ENCODE assay signal across 8 cellular contexts in the genomic region with DNA sequence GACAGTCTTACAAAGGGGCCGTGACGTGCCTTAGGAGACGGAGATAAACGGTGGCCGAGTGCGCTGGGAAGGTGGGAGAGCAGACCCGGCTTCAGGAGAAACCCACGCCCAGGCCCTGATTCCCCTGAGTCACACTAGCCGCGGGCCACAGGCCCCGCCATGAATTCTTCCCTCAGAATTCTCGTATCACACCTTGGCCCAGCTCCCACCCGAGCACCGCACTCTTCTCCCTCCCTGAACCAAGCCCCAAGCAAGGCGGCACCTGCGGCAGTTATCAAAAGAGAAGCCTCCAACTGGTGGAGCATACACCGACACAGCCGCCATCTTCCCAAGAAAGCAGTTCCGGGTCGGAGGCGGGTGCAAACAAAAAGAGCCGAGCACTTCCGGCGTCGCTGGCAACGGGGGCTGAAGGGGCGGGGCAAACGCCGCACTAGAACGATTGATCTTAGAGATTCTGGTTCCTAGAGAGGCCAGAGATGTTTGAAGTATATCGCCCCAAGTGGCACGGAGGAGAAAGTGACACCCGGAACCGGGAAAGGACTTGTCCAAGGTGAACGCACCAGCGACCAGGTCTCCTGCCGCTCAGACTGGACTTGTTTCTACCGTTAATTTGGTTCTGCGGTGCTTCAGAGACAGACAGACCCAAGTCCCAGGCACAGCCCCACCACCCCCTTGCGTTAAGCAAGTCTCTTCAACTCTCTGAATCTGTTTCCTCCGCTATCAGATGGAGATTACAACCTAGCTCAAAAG. TPM values are rescaled to one million over a fixed set of nuclear protein-coding genes. Genes with fewer than 3 reads are reported as not detected.
DNase-seq lines count a peak whose midpoint lies in the region; TF ChIP-seq lines count a peak whose summit lies in the region.

A gene (minus strand): TSS at position 341 of the 750 bp plus-strand sequence. CDS start 17 bp downstream, at position 324.

- H3K27me3 ChIP-seq in H9 (ENCODE audit: insufficient read depth, low read length) (no peaks in the 10 kb centered on the region), MG63 (no peaks in the 10 kb centered on the region), neural progenitor cell (no peaks in the 10 kb centered on the region), subcutaneous abdominal adipose tissue (ENCODE audit: control insufficient read depth in 5 of 5, insufficient read depth in 4 of 5, low read length in 5 of 5) (no peaks in the 10 kb centered on the region)

- H3K4me3 ChIP-seq in MG63 (peak within 1 kb of the TSS; percentile 94), foreskin fibroblast (ENCODE audit: low read depth in 1 of 2, low read length in 2 of 2) (peak within 1 kb of the TSS; percentile 94 to 99), neural progenitor cell (peak within 1 kb of the TSS; percentile 69), subcutaneous abdominal adipose tissue (ENCODE audit: low read depth in 1 of 5, low read length in 5 of 5) (peak within 1 kb of the TSS; percentile 87 to 100 (median 93))

- peak within 1 kb of the TSS; percentile 33; the same call in 1 of the 2 replicates for H3K14ac ChIP-seq in H9 (ENCODE audit: insufficient read depth, low read length)

- no peak within 1 kb of the TSS for H2BK120ac ChIP-seq in H9 (ENCODE audit: low read depth, low read length, poor library complexity, severe bottlenecking)

- peaks cover 24% of the 10 kb centered on the region for H3F3A ChIP-seq in neural progenitor cell (ENCODE audit: low read depth)

- in situ Hi-C loops in G401 (cut with HindIII; ENCODE audit: low sequenced_read_pairs): no loop called here

- peak within 1 kb of the TSS; percentile 41 for H3K56ac ChIP-seq in H9 (ENCODE audit: insufficient read length, low read depth, low read length)

- H2AFZ ChIP-seq in H9 (ENCODE audit: low read length) (no peak within 1 kb of the TSS), neural progenitor cell (replicated peaks) (peak within 1 kb of the TSS; percentile 87)

- H3K4me3 Mint-ChIP-seq in H9 (peak within 1 kb of the TSS; percentile 99 to 100), neural progenitor cell (peak within 1 kb of the TSS; percentile 99)

- H4K8ac ChIP-seq in H9 (replicated peaks; ENCODE audit: insufficient read length, low read depth, low read length): peak within 1 kb of the TSS; percentile 74

- DNase-seq in G401 (ENCODE audit: low spot score): peak; percentile 95
- DNase-seq in H9: peak; percentile 96
- DNase-seq in MG63: peak; percentile 93
- peak; percentile 87 for DNase-seq in SIG-M5 (lab: John Stamatoyannopoulos, UW)
- DNase-seq in activated gamma-delta T cell treated with Interleukin-2 at 50 U/mL for 16 hours: peak; percentile 98
- peak; percentile 90 to 98 for DNase-seq in foreskin fibroblast
- peak; percentile 99 for DNase-seq in neural progenitor cell (ENCODE audit: low spot score)

- H2AK5ac ChIP-seq in H9 (ENCODE audit: insufficient read length, low read length): peak within 1 kb of the TSS; percentile 1

- peak within 1 kb of the TSS; percentile 36 for H4K5ac ChIP-seq in H9 (ENCODE audit: insufficient read length, low read depth, low read length)

- H4K20me1 ChIP-seq in H9 (ENCODE audit: control insufficient read depth, insufficient read depth, insufficient read length) (no peaks in the 10 kb centered on the region), neural progenitor cell (ENCODE audit: low read depth) (no peaks in the 10 kb centered on the region)

- no peak within 1 kb of the TSS for H3K4ac ChIP-seq in H9 (ENCODE audit: low read depth, low read length)

- H3K9ac ChIP-seq in H9 (ENCODE audit: extremely low read depth, insufficient read length, low read length) (peak within 1 kb of the TSS; percentile 96), neural progenitor cell (peak within 1 kb of the TSS; percentile 85), subcutaneous abdominal adipose tissue (ENCODE audit: low read length in 5 of 5) (peak within 1 kb of the TSS; percentile 84 to 96 (median 85))

- H3K36me3 ChIP-seq in MG63 (peaks cover 47% of the 10 kb centered on the region), neural progenitor cell (peaks cover 15% of the 10 kb centered on the region), subcutaneous abdominal adipose tissue (ENCODE audit: control insufficient read depth in 5 of 5, insufficient read depth in 5 of 5, low read length in 5 of 5) (peaks cover 20 to 37% (median 32%) of the 10 kb centered on the region in 5 donors)

- peak; percentile 87 for TF ChIP-seq CTCF in H9 (conservative IDR thresholded peaks at IDR 0.05)
- TF ChIP-seq CTCF in foreskin fibroblast (IDR thresholded peaks at IDR 0.05; ENCODE audit: low read depth, low read length): peak; percentile 74
- TF ChIP-seq CTCF in neural progenitor cell (IDR thresholded peaks at IDR 0.05): peak; percentile 94

- H3K23ac ChIP-seq in H9 (ENCODE audit: insufficient read length, low read depth, low read length): no peak within 1 kb of the TSS

- WGBS in H9 (ENCODE audit: extremely low coverage, insufficient read length, low lambda C conversion rate): no CpG with 5 or more reads among the region's 41 CpGs

- peaks cover 10 to 15% of the 10 kb centered on the region in 2 experiments for H3K4me1 Mint-ChIP-seq in H9
- peaks cover 22% of the 10 kb centered on the region for H3K4me1 Mint-ChIP-seq in neural progenitor cell

- H3K4me2 ChIP-seq in H9 (ENCODE audit: insufficient read depth, insufficient read length, low read length): peak within 1 kb of the TSS; percentile 86
- H3K4me2 ChIP-seq in neural progenitor cell: peak within 1 kb of the TSS; percentile 89

- H3K27me3 Mint-ChIP-seq in H9 (ENCODE audit: low read depth): no peaks in the 10 kb centered on the region; the same call in 1 of the 2 replicates
- H3K27me3 Mint-ChIP-seq in neural progenitor cell (ENCODE audit: insufficient read depth, low read depth): peaks cover 10% of the 10 kb centered on the region

- no peak within 1 kb of the TSS for H2BK15ac ChIP-seq in H9 (ENCODE audit: low read depth, low read length)

- H3K27ac ChIP-seq in H9 (ENCODE audit: insufficient read length, low read depth, low read length) (no peak within 1 kb of the TSS), neural progenitor cell (peak within 1 kb of the TSS; percentile 27), subcutaneous abdominal adipose tissue (ENCODE audit: low read depth, low read length) (peak within 1 kb of the TSS; percentile 69)

- H3K4me1 ChIP-seq in H9 (ENCODE audit: insufficient read depth, low read length) (peaks cover 2% of the 10 kb centered on the region; the same call in 1 of the 2 replicates), neural progenitor cell (peaks cover 5% of the 10 kb centered on the region), subcutaneous abdominal adipose tissue (ENCODE audit: control insufficient read depth in 5 of 5, insufficient read depth in 5 of 5, low read length in 5 of 5) (peaks cover 9 to 18% (median 12%) of the 10 kb centered on the region in 5 donors)

- H3K9me3 ChIP-seq in H9 (ENCODE audit: control insufficient read depth, low read depth, low read length) (no peaks in the 10 kb centered on the region), MG63 (peaks cover 5% of the 10 kb centered on the region), neural progenitor cell (ENCODE audit: low read depth) (no peaks in the 10 kb centered on the region), subcutaneous abdominal adipose tissue (ENCODE audit: control insufficient read depth in 5 of 5, low read length in 5 of 5) (peaks cover 0 to 4% (median 0%) of the 10 kb centered on the region in 5 donors)

- H3K23me2 ChIP-seq in H9 (ENCODE audit: insufficient read length, low read depth, low read length, poor library complexity, severe bottlenecking): peaks cover 4% of the 10 kb centered on the region

- H3K18ac ChIP-seq in H9 (ENCODE audit: insufficient read length, low read depth, low read length): peak within 1 kb of the TSS; percentile 87

- H2BK5ac ChIP-seq in H9 (ENCODE audit: insufficient read length, low read length): peak within 1 kb of the TSS; percentile 24

- H3K79me2 ChIP-seq in H9 (ENCODE audit: insufficient read depth, low read length): peaks cover 6% of the 10 kb centered on the region; the same call in 1 of the 2 replicates
- H3K79me2 ChIP-seq in neural progenitor cell (ENCODE audit: low read depth): peaks cover 25% of the 10 kb centered on the region

- no peak within 1 kb of the TSS for H2BK12ac ChIP-seq in H9 (ENCODE audit: insufficient read length, low read depth, low read length)

- no peaks in the 10 kb centered on the region for H3K79me1 ChIP-seq in H9 (ENCODE audit: insufficient read depth, low read depth, low read length, poor library complexity, severe bottlenecking)

- no peak within 1 kb of the TSS for H2BK20ac ChIP-seq in H9 (ENCODE audit: low read depth, low read length, poor library complexity, severe bottlenecking)

- peak within 1 kb of the TSS; percentile 99 to 100 (median 100) for H3K27ac Mint-ChIP-seq in H9
- H3K27ac Mint-ChIP-seq in neural progenitor cell: peak within 1 kb of the TSS; percentile 95

- H3T11ph ChIP-seq in H9 (ENCODE audit: low read length): no peak within 1 kb of the TSS

- H3K36me3 Mint-ChIP-seq in H9 (ENCODE audit: insufficient read depth in 1 of 3, low read depth in 3 of 3) (peaks cover 12 to 45% (median 41%) of the 10 kb centered on the region in 3 experiments; a peak in 6 of 7 replicates), neural progenitor cell (peaks cover 9% of the 10 kb centered on the region)

- no peaks in the 10 kb centered on the region; a peak in 1 of 5 replicates for H3K9me3 Mint-ChIP-seq in H9
- peaks cover 4% of the 10 kb centered on the region for H3K9me3 Mint-ChIP-seq in neural progenitor cell

- H4K91ac ChIP-seq in H9 (ENCODE audit: insufficient read length, low read depth, low read length): no peak within 1 kb of the TSS

RNA-seq across cellular contexts. Expression of the gene that starts here (rescaled TPM):
- total RNA-seq in G401 (2014; rRNA removed; shearing (Covaris generic)): 163 and 196 TPM in 2 replicates
- total RNA-seq in H9 (2021): 209 and 216 TPM in 2 replicates
- total RNA-seq in MG63 (2014; rRNA removed; shearing (Covaris generic); ENCODE audit: low replicate concordance): 82.8 and 179 TPM in 2 replicates
- total RNA-seq in neural progenitor cell (ENCODE audit: low replicate concordance): 249 and 270 TPM in 2 replicates
